23 cellular contexts compared by ENCODE assay signal in genomic region chr2:102181919-102182635, GRCh38. TPM values are rescaled to one million over a fixed set of nuclear protein-coding genes. Genes with fewer than 3 reads are reported as not detected.
DNase-seq lines count a peak whose midpoint lies in the region; ATAC-seq, FAIRE-seq and TF ChIP-seq lines count a peak whose summit lies in the region.
"Had no signal": no experiment of that assay in that cellular context is flagged by ENCODE, and none has a peak within 500 bp of the region (broad histone marks: within the 10 kb centered on the region; RNA-seq: fewer than 3 reads in every experiment).

No MANE protein-coding gene starts in this region.

- H2BK5ac ChIP-seq in neuronal stem cell (ENCODE audit: low read length), result no peak overlapping the region

- no peak overlapping the region for H3K27ac ChIP-seq in HepG2 (ENCODE audit: extremely low read length, insufficient read depth, low read length)
- no peak overlapping the region for H3K27ac ChIP-seq in right lobe of liver
- no peak overlapping the region for H3K27ac ChIP-seq in neuronal stem cell (replicated peaks; ENCODE audit: low read length)
- H3K27ac ChIP-seq: HL-60, transverse colon had no signal

- DNase-seq in HepG2 (ENCODE audit: low spot score) (no peak), right lobe of liver (no peak), foreskin fibroblast (peak; percentile 18 to 48), neuronal stem cell (ENCODE audit: low spot score) (no peak), NCI-H1436 (lab: John Stamatoyannopoulos, UW) (no peak), GOT3 (lab: John Stamatoyannopoulos, UW) (no peak)
- DNase-seq: activated gamma-delta T cell; CD8-positive, alpha-beta T cell; DND-41; KBM-7; MV-4-11; NCI-H1930; RPMI8226; stimulated activated naive B cell treated with anti-CD40 and anti-IgM and Interleukin-4, amounts not matched to agents 10 μg/mL and 1 μg/mL and 100 μg/mL, for 72 hours; transverse colon had no signal

- no peak overlapping the region for H3K4me3 ChIP-seq in HepG2 (replicated peaks in 1 of 3; ENCODE audit: insufficient read depth in 1 of 3, low read depth in 2 of 3, low read length in 3 of 3)
- H3K4me3 ChIP-seq in right lobe of liver, result no peak overlapping the region
- no peak overlapping the region for H3K4me3 ChIP-seq in foreskin fibroblast (ENCODE audit: low read depth in 1 of 2, low read length in 2 of 2)
- no peak overlapping the region for H3K4me3 ChIP-seq in neuronal stem cell (ENCODE audit: low read length in 2 of 2)
- H3K4me3 ChIP-seq: transverse colon had no signal

- CTCF ChIA-PET in HepG2 (lab: Yijun Ruan, JAX; ENCODE audit: low intra/inter-chr PET ratio, low total read pairs), result no interaction called here

- FAIRE-seq in HepG2 (lab: Jason Lieb, UNC), result no peak
- FAIRE-seq: frontal cortex, GM18507, H54 had no signal

- no peak overlapping the region for H4K91ac ChIP-seq in neuronal stem cell (ENCODE audit: low read depth, low read length, poor library complexity)

- H3K27me3 ChIP-seq in HepG2 (ENCODE audit: control insufficient read depth in 1 of 2, insufficient read depth in 2 of 2, low read length in 2 of 2), result no peaks in the 10 kb centered on the region
- no peaks in the 10 kb centered on the region for H3K27me3 ChIP-seq in right lobe of liver
- peaks cover 0 to 8% (median 4%) of the 10 kb centered on the region in 3 experiments for H3K27me3 ChIP-seq in neuronal stem cell (ENCODE audit: control insufficient read depth in 3 of 3, insufficient read depth in 3 of 3, low read depth in 1 of 3, low read length in 3 of 3)
- H3K27me3 ChIP-seq: transverse colon had no signal

- H3K4me1 ChIP-seq in HepG2 (ENCODE audit: insufficient read depth, low read length) (peaks cover 57% of the 10 kb centered on the region), right lobe of liver (no peaks in the 10 kb centered on the region), neuronal stem cell (ENCODE audit: control insufficient read depth in 2 of 2, insufficient read depth in 1 of 2, low read depth in 1 of 2, low read length in 2 of 2) (no peaks in the 10 kb centered on the region)

- H2AFZ ChIP-seq in HepG2 (ENCODE audit: low read length) (no peak overlapping the region), neuronal stem cell (ENCODE audit: low read length) (peak overlapping the region; percentile 10)

- H2BK120ac ChIP-seq in neuronal stem cell (ENCODE audit: low read depth, low read length), result no peak overlapping the region

- H2BK12ac ChIP-seq in neuronal stem cell (ENCODE audit: low read length), result no peak overlapping the region

- H2AK5ac ChIP-seq in neuronal stem cell (ENCODE audit: low read depth, low read length), result no peak overlapping the region

- no peak overlapping the region for H3K23ac ChIP-seq in neuronal stem cell (ENCODE audit: low read depth, low read length, poor library complexity)

- no peak for TF ChIP-seq EP300 in HepG2 (IDR thresholded peaks at IDR 0.05; ENCODE audit: low read depth in 2 of 2, low read length in 2 of 2)
- no peak for TF ChIP-seq EP300 in HepG2 (CRISPR knock-in tag; IDR thresholded peaks at IDR 0.05; ENCODE audit: borderline replicate concordance)

- ATAC-seq in HepG2, result peak; percentile 40
- ATAC-seq in right lobe of liver, result no peak
- no peak for ATAC-seq in GM18870 (IDR thresholded peaks at IDR 0.05; ENCODE audit: unreplicated experiment)
- ATAC-seq in HG02588 (IDR thresholded peaks at IDR 0.05; ENCODE audit: unreplicated experiment), result no peak
- ATAC-seq: CD8-positive, alpha-beta T cell; stimulated activated naive B cell treated with anti-CD40 and anti-IgM and Interleukin-4, amounts not matched to agents 10 μg/mL and 1 μg/mL and 100 μg/mL, for 72 hours had no signal

- no peaks in the 10 kb centered on the region for H4K20me1 ChIP-seq in HepG2 (ENCODE audit: insufficient read depth, low read length)

- H4K8ac ChIP-seq in neuronal stem cell (ENCODE audit: low read depth, low read length), result no peak overlapping the region

- H3K9me3 ChIP-seq in HepG2 (ENCODE audit: low read length) (no peaks in the 10 kb centered on the region), right lobe of liver (no peaks in the 10 kb centered on the region), neuronal stem cell (replicated peaks in 1 of 2; ENCODE audit: control insufficient read depth in 2 of 2, insufficient read depth in 1 of 2, low read depth in 1 of 2, low read length in 2 of 2) (no peaks in the 10 kb centered on the region)
- H3K9me3 ChIP-seq: transverse colon had no signal

- no peak for TF ChIP-seq RAD21 in HepG2 (CRISPR knock-in tag; IDR thresholded peaks at IDR 0.05)

- POLR2A ChIA-PET in HepG2 (lab: Yijun Ruan, JAX), result no interaction called here

- H3K79me2 ChIP-seq in HepG2 (ENCODE audit: insufficient read depth, low read length), result no peaks in the 10 kb centered on the region

- no TSS peak for BruUV-seq in HepG2 (replicated peaks; lab: Mats Ljungman, UMichigan)

- in situ Hi-C loops in HepG2 (cut with HindIII; ENCODE audit: extremely low pct_ligation_motif_present, low pct_unique_long_range_greater_than_20kb), result no loop called here

- H3K36me3 ChIP-seq in HepG2 (replicated peaks in 1 of 2; ENCODE audit: control insufficient read depth in 1 of 2, insufficient read depth in 2 of 2, low read length in 2 of 2) (peaks cover 5 to 10% of the 10 kb centered on the region in 2 experiments; a peak in 2 of 5 replicates), right lobe of liver (peaks cover 0 to 8% (median 1%) of the 10 kb centered on the region in 4 donors), neuronal stem cell (replicated peaks in 1 of 2; ENCODE audit: control insufficient read depth in 2 of 2, insufficient read depth in 2 of 2, low read length in 2 of 2) (no peaks in the 10 kb centered on the region)
- H3K36me3 ChIP-seq: transverse colon had no signal

- H3K18ac ChIP-seq in neuronal stem cell (ENCODE audit: low read length), result no peak overlapping the region

- intact Hi-C loops in HepG2 (cut with micrococcal nuclease; ENCODE audit: unreplicated experiment), result no loop called here
- intact Hi-C loops in right lobe of liver (cut with DNase I), result loop anchor here in 1 of 2 donors (10.0 kb wide), 1 partner anchor 53 kb away; no protein-coding TSS in a partner anchor

- no peak overlapping the region for H2BK15ac ChIP-seq in neuronal stem cell (ENCODE audit: low read length)

- TF ChIP-seq POLR2A in HepG2 (IDR thresholded peaks at IDR 0.05; ENCODE audit: insufficient read depth in 1 of 2, low read depth in 2 of 2, low read length in 2 of 2) (no peak), right lobe of liver (IDR thresholded peaks at IDR 0.05) (no peak)

- H3K9ac ChIP-seq in HepG2 (ENCODE audit: insufficient read depth, low read depth, low read length) (no peak overlapping the region), neuronal stem cell (ENCODE audit: low read depth, low read length, poor library complexity) (no peak overlapping the region)

- no peaks in the 10 kb centered on the region for H3K79me1 ChIP-seq in neuronal stem cell (ENCODE audit: low read depth, low read length)

- H3K14ac ChIP-seq in neuronal stem cell (ENCODE audit: low read length), result no peak overlapping the region

- H3K4me2 ChIP-seq in HepG2 (ENCODE audit: low read depth, low read length) (no peak overlapping the region), neuronal stem cell (ENCODE audit: insufficient read depth, low read length, poor library complexity, severe bottlenecking) (no peak overlapping the region)

- H3K4ac ChIP-seq in neuronal stem cell (ENCODE audit: low read length), result no peak overlapping the region

- 88% methylated on average over 7 of the region's 7 CpGs for WGBS in HepG2 (ENCODE audit: low lambda C conversion rate)
- 56% methylated on average over 6 of the region's 7 CpGs for WGBS in right lobe of liver (ENCODE audit: insufficient coverage, low coverage, low lambda C conversion rate, missing lambda C conversion rate)
- no CpG with 5 or more reads among the region's 7 CpGs for WGBS in neuronal stem cell (ENCODE audit: extremely low coverage in 2 of 2, insufficient read length in 2 of 2, insufficient replicate concordance in 1 of 2), 2 donors

- TF ChIP-seq CTCF in HepG2 (CRISPR knock-in tag; IDR thresholded peaks at IDR 0.05) (no peak), right lobe of liver (IDR thresholded peaks at IDR 0.05) (no peak), foreskin fibroblast (IDR thresholded peaks at IDR 0.05; ENCODE audit: low read depth, low read length) (no peak)

RNA-seq across cellular contexts. Expression of gene IL1RL2, which starts 4.7 kb away (rescaled TPM):
- total RNA-seq in HepG2 (2016; rRNA removed; fragmentation: Illumina TruSeq; extraction: Trizol), result not detected in 2 replicates
- not detected in 2 replicates for total RNA-seq in HepG2 (2016; cell fraction: cytosol; rRNA removed; fragmentation: Illumina TruSeq; extraction: Trizol; ENCODE audit: low read depth)
- not detected in 2 replicates for total RNA-seq in HepG2 (2016; cell fraction: insoluble cytoplasmic fraction; rRNA removed; fragmentation: Illumina TruSeq; extraction: Trizol)
- total RNA-seq in HepG2 (2016; cell fraction: membrane; rRNA removed; fragmentation: Illumina TruSeq; extraction: Trizol), result not detected in 2 replicates
- total RNA-seq in HepG2 (2016; cell fraction: nucleus; rRNA removed; fragmentation: Illumina TruSeq; extraction: Trizol), result not detected in 2 replicates
- 0.03 TPM in 1 of 2 replicates, not detected in the other for polyA plus RNA-seq in HepG2 (2011; rRNA removed)
- 0.03 TPM in 1 of 2 replicates, not detected in the other for polyA plus RNA-seq in HepG2 (2011; cell fraction: cytosol; rRNA removed)
- not detected in 2 replicates for polyA plus RNA-seq in HepG2 (2011; cell fraction: nucleus; rRNA removed)
- polyA plus RNA-seq in HepG2 (2012), result 0.19 TPM in 1 of 2 replicates, not detected in the other
- not detected in 2 replicates for polyA plus RNA-seq in HepG2 (2016; cell fraction: cytosol; fragmentation: Illumina TruSeq; extraction: Trizol; ENCODE audit: low read depth)
- polyA plus RNA-seq in HepG2 (2016; cell fraction: insoluble cytoplasmic fraction; fragmentation: Illumina TruSeq; extraction: Trizol; ENCODE audit: low read depth), result not detected in 2 replicates
- not detected in 2 replicates for polyA plus RNA-seq in HepG2 (2016; cell fraction: membrane; fragmentation: Illumina TruSeq; extraction: Trizol; ENCODE audit: low read depth)
- polyA plus RNA-seq in HepG2 (2016; cell fraction: nucleus; fragmentation: Illumina TruSeq; extraction: Trizol; ENCODE audit: insufficient read depth, low read depth), result not detected in 2 replicates
- polyA minus RNA-seq in HepG2 (2011; rRNA and poly(A)+ RNA removed; ENCODE audit: low replicate concordance), result 0.09 and 0.10 TPM in 2 replicates
- polyA minus RNA-seq in HepG2 (2011; cell fraction: cytosol; rRNA and poly(A)+ RNA removed), result not detected in 2 replicates
- polyA minus RNA-seq in HepG2 (2011; cell fraction: nucleus; rRNA and poly(A)+ RNA removed), result not detected in 2 replicates
- total RNA-seq in right lobe of liver, result 1 to 10 TPM; 1.2 to 3.1 (median 2.3) TPM
- not detected for polyA plus RNA-seq in neuronal stem cell (2013, experiment 1 of 2)
- not detected for polyA plus RNA-seq in neuronal stem cell (2013, experiment 2 of 2)
- total RNA-seq: CD8-positive, alpha-beta T cell; NCI-H460 had no signal
- polyA plus RNA-seq: neural cell had no signal

RNA-seq across cellular contexts. Expression of gene IL1R1, which starts 39.5 kb away (rescaled TPM):
- total RNA-seq in HepG2 (2016; rRNA removed; fragmentation: Illumina TruSeq; extraction: Trizol) (38.0 and 48.3 TPM in 2 replicates), right lobe of liver (10 to 100 TPM; 40.8 to 67.6 (median 52.2) TPM)
- total RNA-seq in HepG2 (2016; cell fraction: cytosol; rRNA removed; fragmentation: Illumina TruSeq; extraction: Trizol; ENCODE audit: low read depth), result 15.9 and 21.1 TPM in 2 replicates
- total RNA-seq in HepG2 (2016; cell fraction: insoluble cytoplasmic fraction; rRNA removed; fragmentation: Illumina TruSeq; extraction: Trizol), result 40.6 and 43.4 TPM in 2 replicates
- 64.6 and 78.0 TPM in 2 replicates for total RNA-seq in HepG2 (2016; cell fraction: membrane; rRNA removed; fragmentation: Illumina TruSeq; extraction: Trizol)
- 35.3 and 37.4 TPM in 2 replicates for total RNA-seq in HepG2 (2016; cell fraction: nucleus; rRNA removed; fragmentation: Illumina TruSeq; extraction: Trizol)
- 81.2 and 93.1 TPM in 2 replicates for polyA plus RNA-seq in HepG2 (2011; rRNA removed)
- 67.4 and 75.1 TPM in 2 replicates for polyA plus RNA-seq in HepG2 (2011; cell fraction: cytosol; rRNA removed)
- polyA plus RNA-seq in HepG2 (2011; cell fraction: nucleus; rRNA removed), result 35.7 and 38.6 TPM in 2 replicates
- 30.0 and 50.4 TPM in 2 replicates for polyA plus RNA-seq in HepG2 (2012)
- polyA plus RNA-seq in HepG2 (2016; cell fraction: cytosol; fragmentation: Illumina TruSeq; extraction: Trizol; ENCODE audit: low read depth), result 29.7 and 33.1 TPM in 2 replicates
- 48.4 and 48.5 TPM in 2 replicates for polyA plus RNA-seq in HepG2 (2016; cell fraction: insoluble cytoplasmic fraction; fragmentation: Illumina TruSeq; extraction: Trizol; ENCODE audit: low read depth)
- 58.8 and 67.5 TPM in 2 replicates for polyA plus RNA-seq in HepG2 (2016; cell fraction: membrane; fragmentation: Illumina TruSeq; extraction: Trizol; ENCODE audit: low read depth)
- polyA plus RNA-seq in HepG2 (2016; cell fraction: nucleus; fragmentation: Illumina TruSeq; extraction: Trizol; ENCODE audit: insufficient read depth, low read depth), result 57.0 and 61.8 TPM in 2 replicates
- 1.5 and 93.0 TPM in 2 replicates for polyA minus RNA-seq in HepG2 (2011; rRNA and poly(A)+ RNA removed; ENCODE audit: low replicate concordance)
- polyA minus RNA-seq in HepG2 (2011; cell fraction: cytosol; rRNA and poly(A)+ RNA removed), result 52.1 and 62.2 TPM in 2 replicates
- polyA minus RNA-seq in HepG2 (2011; cell fraction: nucleus; rRNA and poly(A)+ RNA removed), result 50.9 and 53.8 TPM in 2 replicates
- polyA plus RNA-seq in neuronal stem cell (2013, experiment 1 of 2), result 0.32 TPM
- 0.25 TPM for polyA plus RNA-seq in neuronal stem cell (2013, experiment 2 of 2)
- polyA plus RNA-seq: neural cell had no signal

Comparison
In these comparisons a context has a peak if more than half of its experiments do, and no peak if none do; other contexts are left out.
1. DNase-seq: peak in foreskin fibroblast (2 of 2); none in HepG2 (single experiment), right lobe of liver (0 of 3), neuronal stem cell (single experiment), NCI-H1436 (single experiment) and GOT3 (single experiment).